Comparison of ENCODE assay signal across 13 cellular contexts in genomic region chr1:46342677-46343350, GRCh38. TPM values are rescaled to one million over a fixed set of nuclear protein-coding genes. Genes with fewer than 3 reads are reported as not detected.
DNase-seq lines count a peak whose midpoint lies in the region; ATAC-seq and TF ChIP-seq lines count a peak whose summit lies in the region.
"Had no signal": no experiment of that assay in that cellular context is flagged by ENCODE, and none has a peak within 500 bp of the region (broad histone marks: within the 10 kb centered on the region; RNA-seq: fewer than 3 reads in every experiment).

No MANE protein-coding gene starts in this region.

- H3K4me3 Mint-ChIP-seq in activated CD4-positive, alpha-beta memory T cell treated with anti-CD3 and anti-CD28 coated beads, Interleukin-2, amount 10 ng/mL, durations not matched to agents 7 days and 5 days: peak overlapping the region; percentile 98
- peak overlapping the region; percentile 28 for H3K4me3 Mint-ChIP-seq in glutamatergic neuron (ENCODE audit: unreplicated experiment)

- POLR2A ChIA-PET in activated CD4-positive, alpha-beta memory T cell treated with anti-CD3 and anti-CD28 coated beads, Interleukin-2, amount 10 ng/mL, durations not matched to agents 7 days and 5 days (lab: Charles Lee): interaction anchor here (1.1 to 3.9 kb wide), 2 partner anchors 39 to 44 kb away, joined by 3 to 41 read pairs; partner anchors contain the start of genes LRRC41 and UQCRH

- intact Hi-C loops in heart left ventricle (cut with DNase I): loop anchor here in 5 of 10 donors (5.0 to 10.0 kb wide), 3 partner anchors 41 to 308 kb away; partner anchors contain the start of genes LRRC41 (in 3 of the 5), RAD54L (in 3 of the 5) and UQCRH (in 3 of the 5)
- intact Hi-C loops in Right ventricle myocardium inferior (cut with DNase I): loop anchor here (5.0 kb wide), 1 partner anchor 96 kb away; the partner anchor contains the start of gene RAD54L
- intact Hi-C loops in stomach (cut with DNase I; ENCODE audit: low total_unique reads): loop anchor here (5.0 kb wide), 1 partner anchor 36 kb away; no protein-coding TSS in a partner anchor

- H3K27ac ChIP-seq in heart left ventricle (peak overlapping the region in 8 of 12 donors; percentile 3 to 99 (median 50)), stomach (peak overlapping the region in 3 of 5 donors; percentile 3 to 99 (median 14))

- CTCF ChIA-PET in activated CD4-positive, alpha-beta memory T cell treated with anti-CD3 and anti-CD28 coated beads, Interleukin-2, amount 10 ng/mL, durations not matched to agents 7 days and 5 days (lab: Charles Lee): interaction anchor here (1.0 to 1.7 kb wide), 3 partner anchors 8 to 98 kb away, joined by 3 to 6 read pairs (median 4); no protein-coding TSS in a partner anchor

- TF ChIP-seq CTCF in heart left ventricle (IDR thresholded peaks at IDR 0.05) (no peak), glutamatergic neuron (IDR thresholded peaks at IDR 0.05; ENCODE audit: partially characterized antibody, unreplicated experiment) (no peak), stomach (IDR thresholded peaks at IDR 0.05) (no peak)

- no peaks in the 10 kb centered on the region for H3K27me3 Mint-ChIP-seq in activated CD4-positive, alpha-beta memory T cell treated with anti-CD3 and anti-CD28 coated beads, Interleukin-2, amount 10 ng/mL, durations not matched to agents 7 days and 5 days
- H3K27me3 Mint-ChIP-seq in glutamatergic neuron (ENCODE audit: unreplicated experiment): peaks cover 13% of the 10 kb centered on the region

- no peaks in the 10 kb centered on the region for H3K9me3 ChIP-seq in heart left ventricle
- H3K9me3 ChIP-seq in stomach: no peaks in the 10 kb centered on the region
- H3K9me3 ChIP-seq: BE2C had no signal

- H3K4me3 ChIP-seq in heart left ventricle (no peak overlapping the region), stomach (no peak overlapping the region)
- H3K4me3 ChIP-seq: lung had no signal

- H3K4me1 Mint-ChIP-seq in activated CD4-positive, alpha-beta memory T cell treated with anti-CD3 and anti-CD28 coated beads, Interleukin-2, amount 10 ng/mL, durations not matched to agents 7 days and 5 days: peaks cover 48% of the 10 kb centered on the region
- H3K4me1 Mint-ChIP-seq in glutamatergic neuron (ENCODE audit: low read depth, unreplicated experiment): peaks cover 14% of the 10 kb centered on the region

- TF ChIP-seq POLR2A in heart left ventricle (IDR thresholded peaks at IDR 0.05): no peak
- TF ChIP-seq POLR2A in stomach (IDR thresholded peaks at IDR 0.05): no peak

- peaks cover 0 to 32% (median 15%) of the 10 kb centered on the region in 12 donors for H3K4me1 ChIP-seq in heart left ventricle
- peaks cover 14 to 37% (median 21%) of the 10 kb centered on the region in 4 donors for H3K4me1 ChIP-seq in stomach
- H3K4me1 ChIP-seq: BE2C had no signal

- H3K27ac Mint-ChIP-seq in activated CD4-positive, alpha-beta memory T cell treated with anti-CD3 and anti-CD28 coated beads, Interleukin-2, amount 10 ng/mL, durations not matched to agents 7 days and 5 days: peak overlapping the region; percentile 95
- no peak overlapping the region for H3K27ac Mint-ChIP-seq in glutamatergic neuron (ENCODE audit: unreplicated experiment)

- no peaks in the 10 kb centered on the region for H3K27me3 ChIP-seq in heart left ventricle
- H3K27me3 ChIP-seq in stomach: no peaks in the 10 kb centered on the region
- H3K27me3 ChIP-seq: BE2C had no signal

- no peak for DNase-seq in heart left ventricle
- no peak for DNase-seq in Right ventricle myocardium inferior (ENCODE audit: missing footprints)
- no peak for DNase-seq in activated CD4-positive, alpha-beta memory T cell treated with anti-CD3 and anti-CD28 coated beads, Interleukin-2, amount 10 ng/mL, durations not matched to agents 7 days and 5 days
- no peak for DNase-seq in glutamatergic neuron
- no peak for DNase-seq in stomach
- DNase-seq in nucleus accumbens (lab: John Stamatoyannopoulos, UW): no peak
- DNase-seq in DMS114 treated with DMSO at 0.1 percent for 48 hours (lab: John Stamatoyannopoulos, UW; ENCODE audit: unreplicated experiment): no peak
- DNase-seq: amniotic stem cell; BE2C; NCI-H2029 treated with DMSO at 0.1 percent for 48 hours; stimulated activated CD4-positive, alpha-beta T cell treated with anti-CD3 and anti-CD28 coated beads, Interleukin-2, amount 100 ng/mL, for 48 hours had no signal

- H3K36me3 Mint-ChIP-seq in activated CD4-positive, alpha-beta memory T cell treated with anti-CD3 and anti-CD28 coated beads, Interleukin-2, amount 10 ng/mL, durations not matched to agents 7 days and 5 days (ENCODE audit: low read depth): peaks cover 38% of the 10 kb centered on the region
- H3K36me3 Mint-ChIP-seq in glutamatergic neuron (ENCODE audit: unreplicated experiment): no peaks in the 10 kb centered on the region

- ATAC-seq in heart left ventricle (no peak), Right ventricle myocardium inferior (no peak), GM19328 (IDR thresholded peaks at IDR 0.05; ENCODE audit: unreplicated experiment) (no peak)

- TF ChIP-seq EP300 in stomach (IDR thresholded peaks at IDR 0.05): no peak

- WGBS in heart left ventricle, 4 donors: 72 to 78% (median 73%) methylated on average over 8 of the region's 8 CpGs
- WGBS in stomach, 5 donors: 76 to 91% (median 85%) methylated on average over 8 of the region's 8 CpGs

- peaks cover 0 to 43% (median 35%) of the 10 kb centered on the region in 9 donors for H3K36me3 ChIP-seq in heart left ventricle
- peaks cover 19 to 56% (median 50%) of the 10 kb centered on the region in 4 donors for H3K36me3 ChIP-seq in stomach

- no peaks in the 10 kb centered on the region for H3K9me3 Mint-ChIP-seq in activated CD4-positive, alpha-beta memory T cell treated with anti-CD3 and anti-CD28 coated beads, Interleukin-2, amount 10 ng/mL, durations not matched to agents 7 days and 5 days
- H3K9me3 Mint-ChIP-seq in glutamatergic neuron (ENCODE audit: unreplicated experiment): peaks cover 9% of the 10 kb centered on the region

RNA-seq across cellular contexts. Expression of gene NSUN4, which starts 2.2 kb away (rescaled TPM):
- total RNA-seq in heart left ventricle (10 to 100 TPM in 8 of 9 donors, 1 to 10 TPM in 1; 8.9 to 18.3 (median 14.0) TPM), Right ventricle myocardium inferior (14.0 TPM), glutamatergic neuron (ENCODE audit: unreplicated experiment) (20.2 TPM), stomach (10 to 100 TPM in 3 of 5 donors, 1 to 10 TPM in 2; 1.2 to 56.7 (median 15.4) TPM)
- polyA plus RNA-seq in heart left ventricle (10 to 100 TPM in 1 of 2 donors, 1 to 10 TPM in 1; 9.0 to 15.3 TPM), stomach (10 to 100 TPM in 1 of 3 donors, 1 to 10 TPM in 2; 6.6 to 15.4 (median 7.4) TPM)
- total RNA-seq in activated CD4-positive, alpha-beta memory T cell treated with anti-CD3 and anti-CD28 coated beads, Interleukin-2, amount 10 ng/mL, durations not matched to agents 7 days and 5 days: 10 to 100 TPM; 21.0 to 21.4 TPM

RNA-seq across cellular contexts. Expression of gene UQCRH, which starts 39.3 kb away (rescaled TPM):
- total RNA-seq in heart left ventricle: 1,000 to 10,000 TPM in 3 of 9 donors, 100 to 1,000 TPM in 6; 622 to 2,380 (median 940) TPM
- 1,000 to 10,000 TPM; 1,451 to 2,138 TPM for polyA plus RNA-seq in heart left ventricle
- 1,208 TPM for total RNA-seq in Right ventricle myocardium inferior
- 100 to 1,000 TPM; 266 to 274 TPM for total RNA-seq in activated CD4-positive, alpha-beta memory T cell treated with anti-CD3 and anti-CD28 coated beads, Interleukin-2, amount 10 ng/mL, durations not matched to agents 7 days and 5 days
- total RNA-seq in glutamatergic neuron (ENCODE audit: unreplicated experiment): 271 TPM
- total RNA-seq in stomach: 100 to 1,000 TPM; 200 to 379 (median 296) TPM
- polyA plus RNA-seq in stomach: 100 to 1,000 TPM; 632 to 710 (median 677) TPM

RNA-seq across cellular contexts. Expression of gene LRRC41, which starts 39.4 kb away (rescaled TPM):
- 10 to 100 TPM; 34.7 to 60.5 (median 45.8) TPM for total RNA-seq in heart left ventricle
- polyA plus RNA-seq in heart left ventricle: 10 to 100 TPM; 17.4 to 31.7 TPM
- 35.8 TPM for total RNA-seq in Right ventricle myocardium inferior
- total RNA-seq in activated CD4-positive, alpha-beta memory T cell treated with anti-CD3 and anti-CD28 coated beads, Interleukin-2, amount 10 ng/mL, durations not matched to agents 7 days and 5 days: 10 to 100 TPM; 40.3 to 41.7 TPM
- total RNA-seq in glutamatergic neuron (ENCODE audit: unreplicated experiment): 77.9 TPM
- 100 to 1,000 TPM in 1 of 5 donors, 10 to 100 TPM in 4; 21.6 to 110 (median 61.9) TPM for total RNA-seq in stomach
- 10 to 100 TPM; 22.3 to 28.7 (median 22.7) TPM for polyA plus RNA-seq in stomach

RNA-seq across cellular contexts. Expression of gene FAAH, which starts 51.3 kb away (rescaled TPM):
- total RNA-seq in heart left ventricle: 1 to 10 TPM; 2.5 to 8.0 (median 3.5) TPM
- polyA plus RNA-seq in heart left ventricle: 1 to 10 TPM; 1.9 to 7.0 TPM
- 5.5 TPM for total RNA-seq in Right ventricle myocardium inferior
- total RNA-seq in activated CD4-positive, alpha-beta memory T cell treated with anti-CD3 and anti-CD28 coated beads, Interleukin-2, amount 10 ng/mL, durations not matched to agents 7 days and 5 days: 1 to 10 TPM; 4.0 to 4.3 TPM
- total RNA-seq in glutamatergic neuron (ENCODE audit: unreplicated experiment): 1.7 TPM
- 100 to 1,000 TPM in 2 of 5 donors, 10 to 100 TPM in 3; 25.3 to 419 (median 52.9) TPM for total RNA-seq in stomach
- 10 to 100 TPM; 42.8 to 45.3 (median 45.0) TPM for polyA plus RNA-seq in stomach
